ENCODE assay signal across 19 cellular contexts in the genomic region with DNA sequence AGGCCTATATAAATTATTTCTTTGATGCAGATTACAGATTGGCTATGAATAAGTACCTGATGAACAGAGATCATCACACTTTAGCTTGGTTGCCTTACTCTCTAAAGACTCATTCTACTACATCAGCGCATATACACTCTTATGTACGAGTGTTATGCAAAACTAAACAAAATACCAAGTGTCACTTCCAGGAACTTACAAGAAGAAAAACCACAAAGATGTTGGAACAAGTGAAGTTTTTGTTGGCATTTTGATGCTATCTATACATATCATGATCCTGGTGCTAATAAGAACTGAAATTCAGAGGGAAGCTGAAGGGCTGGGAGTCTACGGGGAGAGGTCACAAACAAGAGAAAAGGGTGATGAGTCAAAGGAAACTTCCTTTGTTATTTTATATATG. TPM values are rescaled to one million over a fixed set of nuclear protein-coding genes. Genes with fewer than 3 reads are reported as not detected.
DNase-seq lines count a peak whose midpoint lies in the region; ATAC-seq and TF ChIP-seq lines count a peak whose summit lies in the region.
"Had no signal": no experiment of that assay in that cellular context is flagged by ENCODE, and none has a peak within 500 bp of the region (broad histone marks: within the 10 kb centered on the region; RNA-seq: fewer than 3 reads in every experiment).

No MANE protein-coding gene starts in this region.

- 85% methylated on average over 3 of the region's 3 CpGs for WGBS in GM23248 (ENCODE audit: low coverage in 1 of 2, low lambda C conversion rate in 2 of 2, missing lambda C conversion rate in 2 of 2), 2 experiments
- 91 to 98% (median 95%) methylated on average over 3 of the region's 3 CpGs for WGBS in heart left ventricle, 4 donors
- WGBS in adrenal gland, 4 donors = 88 to 95% (median 90%) methylated on average over 3 of the region's 3 CpGs

- POLR2A ChIA-PET in activated CD4-positive, alpha-beta memory T cell treated with anti-CD3 and anti-CD28 coated beads, Interleukin-2, amount 10 ng/mL, durations not matched to agents 7 days and 5 days (lab: Charles Lee) = interaction anchor here (0.9 to 1.0 kb wide), 3 partner anchors 25 to 103 kb away, joined by 3 to 5 read pairs (median 3); a partner anchor contains a TSS

- no peak for ATAC-seq in heart left ventricle
- ATAC-seq: left cardiac atrium had no signal

- no peaks in the 10 kb centered on the region for H3K27me3 Mint-ChIP-seq in activated CD4-positive, alpha-beta memory T cell treated with anti-CD3 and anti-CD28 coated beads, Interleukin-2, amount 10 ng/mL, durations not matched to agents 7 days and 5 days
- H3K27me3 Mint-ChIP-seq: B cell had no signal

- CTCF ChIA-PET in activated CD4-positive, alpha-beta memory T cell treated with anti-CD3 and anti-CD28 coated beads, Interleukin-2, amount 10 ng/mL, durations not matched to agents 7 days and 5 days (lab: Charles Lee) = interaction anchor here (1.7 kb wide), 1 partner anchor 103 kb away, joined by 6 read pairs; a partner anchor contains a TSS

- DNase-seq in GM23248 (no peak), fibroblast of mammary gland (ENCODE audit: low read depth) (peak; percentile 38), NCI-H2081 (lab: John Stamatoyannopoulos, UW) (no peak), heart left ventricle (no peak), retina (no peak), adrenal gland (no peak)
- DNase-seq in activated CD4-positive, alpha-beta memory T cell treated with anti-CD3 and anti-CD28 coated beads, Interleukin-2, amount 10 ng/mL, durations not matched to agents 7 days and 5 days = no peak
- DNase-seq: activated T-cell treated with anti-CD3 and anti-CD28 coated beads, Interleukin-2, amount 50 U/mL, for 4 hours; DMS79 treated with DMSO at 0.1 percent for 48 hours; left cardiac atrium; MV-4-11; NCI-H2171; NK-92 treated with Interleukin-12 subunit alpha and Interleukin-12 subunit beta, amount 100 ng/mL, for 24 hours; stimulated activated CD4-positive, alpha-beta T cell treated with anti-CD3 and anti-CD28 coated beads, Interleukin-2, amount 100 ng/mL, for 48 hours had no signal

- intact Hi-C loops in heart left ventricle (cut with DNase I) = no loop called here
- intact Hi-C loops in adrenal gland (cut with DNase I) = no loop called here

- H3K9me2 ChIP-seq in GM23248 (ENCODE audit: insufficient read depth) = no peaks in the 10 kb centered on the region

- TF ChIP-seq CTCF in fibroblast of mammary gland (conservative IDR thresholded peaks at IDR 0.05; ENCODE audit: control insufficient read depth, insufficient read depth, low read depth, low read length) (no peak), heart left ventricle (IDR thresholded peaks at IDR 0.05) (no peak), adrenal gland (IDR thresholded peaks at IDR 0.05) (no peak)

- H3K27ac ChIP-seq in ACC112 (ENCODE audit: low read depth, low read length) = peak overlapping the region; percentile 67
- H3K27ac ChIP-seq in GM23248 = no peak overlapping the region
- no peak overlapping the region for H3K27ac ChIP-seq in heart left ventricle
- no peak overlapping the region for H3K27ac ChIP-seq in adrenal gland
- H3K27ac ChIP-seq: cardiac muscle cell, hepatocyte, VCaP had no signal

- peak overlapping the region; percentile 1 for H3K4me3 Mint-ChIP-seq in activated CD4-positive, alpha-beta memory T cell treated with anti-CD3 and anti-CD28 coated beads, Interleukin-2, amount 10 ng/mL, durations not matched to agents 7 days and 5 days
- H3K4me3 Mint-ChIP-seq: activated T-cell treated with anti-CD3 and anti-CD28 coated beads, Interleukin-2, amount 50 U/mL, for 4 hours; B cell had no signal

- TF ChIP-seq POLR2A in heart left ventricle (IDR thresholded peaks at IDR 0.05) (no peak), adrenal gland (IDR thresholded peaks at IDR 0.05) (no peak)

- H3K27ac Mint-ChIP-seq in activated CD4-positive, alpha-beta memory T cell treated with anti-CD3 and anti-CD28 coated beads, Interleukin-2, amount 10 ng/mL, durations not matched to agents 7 days and 5 days = peak overlapping the region; percentile 64
- H3K27ac Mint-ChIP-seq: B cell had no signal

- H3K27me3 ChIP-seq in ACC112 (ENCODE audit: insufficient read depth, low read length) = no peaks in the 10 kb centered on the region
- H3K27me3 ChIP-seq in GM23248 (replicated peaks; ENCODE audit: insufficient read depth) = no peaks in the 10 kb centered on the region
- no peaks in the 10 kb centered on the region for H3K27me3 ChIP-seq in heart left ventricle
- no peaks in the 10 kb centered on the region for H3K27me3 ChIP-seq in adrenal gland
- H3K27me3 ChIP-seq: cardiac muscle cell, hepatocyte had no signal

- H3F3A ChIP-seq in GM23248 (ENCODE audit: insufficient read depth) = peaks cover 72% of the 10 kb centered on the region

- H3K36me3 ChIP-seq in ACC112 (ENCODE audit: insufficient read depth, low read length) (peaks cover 16% of the 10 kb centered on the region; the same call in 1 of the 2 replicates), GM23248 (ENCODE audit: low read depth) (peaks cover 52% of the 10 kb centered on the region), heart left ventricle (peaks cover 0 to 27% (median 4%) of the 10 kb centered on the region in 9 donors), adrenal gland (replicated peaks in 1 of 2) (no peaks in the 10 kb centered on the region)
- H3K36me3 ChIP-seq: cardiac muscle cell had no signal

- H2AFZ ChIP-seq in ACC112 (ENCODE audit: low read length, unreplicated experiment) = no peak overlapping the region
- no peak overlapping the region for H2AFZ ChIP-seq in GM23248
- H2AFZ ChIP-seq: hepatocyte had no signal

- H3K79me2 ChIP-seq in ACC112 (ENCODE audit: control insufficient read depth, insufficient read depth, low read length, unreplicated experiment) = peaks cover 86% of the 10 kb centered on the region
- H3K79me2 ChIP-seq in GM23248 (ENCODE audit: insufficient read depth) = peaks cover 100% of the 10 kb centered on the region

- peak overlapping the region; percentile 55 for H3K4me3 ChIP-seq in ACC112 (ENCODE audit: low read depth, low read length)
- peak overlapping the region; percentile 49 for H3K4me3 ChIP-seq in GM23248
- H3K4me3 ChIP-seq in fibroblast of mammary gland (ENCODE audit: control insufficient read depth, low read depth, low read length) = no peak overlapping the region
- H3K4me3 ChIP-seq in heart left ventricle = no peak overlapping the region
- H3K4me3 ChIP-seq in adrenal gland = no peak overlapping the region
- H3K4me3 ChIP-seq: cardiac muscle cell, hepatocyte had no signal

- in situ Hi-C loops in GM23248 (cut with MboI) = no loop called here

- H3K9me3 Mint-ChIP-seq in activated CD4-positive, alpha-beta memory T cell treated with anti-CD3 and anti-CD28 coated beads, Interleukin-2, amount 10 ng/mL, durations not matched to agents 7 days and 5 days = no peaks in the 10 kb centered on the region
- H3K9me3 Mint-ChIP-seq: activated T-cell treated with anti-CD3 and anti-CD28 coated beads, Interleukin-2, amount 50 U/mL, for 4 hours had no signal

- peaks cover 63% of the 10 kb centered on the region for H3K4me1 ChIP-seq in ACC112 (ENCODE audit: control insufficient read depth, insufficient read depth, low read length, unreplicated experiment)
- H3K4me1 ChIP-seq in GM23248 (ENCODE audit: insufficient read depth) = peaks cover 68% of the 10 kb centered on the region
- H3K4me1 ChIP-seq in heart left ventricle = peaks cover 0 to 39% (median 18%) of the 10 kb centered on the region in 12 donors
- H3K4me1 ChIP-seq in adrenal gland (replicated peaks in 1 of 2) = peaks cover 10 to 37% of the 10 kb centered on the region in 2 donors

- no peak overlapping the region for H3K9ac ChIP-seq in GM23248

- H3K9me3 ChIP-seq in GM23248 (ENCODE audit: low read depth) = no peaks in the 10 kb centered on the region
- H3K9me3 ChIP-seq in heart left ventricle = no peaks in the 10 kb centered on the region
- H3K9me3 ChIP-seq in adrenal gland (replicated peaks in 1 of 3) = no peaks in the 10 kb centered on the region

- 0 out of 2 replicates have a peak, but pooled peaks cover 5% of the 10 kb centered on the region for H4K20me1 ChIP-seq in GM23248 (ENCODE audit: insufficient read depth)

- H3K4me1 Mint-ChIP-seq in activated CD4-positive, alpha-beta memory T cell treated with anti-CD3 and anti-CD28 coated beads, Interleukin-2, amount 10 ng/mL, durations not matched to agents 7 days and 5 days = peaks cover 69% of the 10 kb centered on the region

- H3K4me2 ChIP-seq in GM23248 (ENCODE audit: unreplicated experiment) = peak overlapping the region; percentile 74
- H3K4me2 ChIP-seq: hepatocyte had no signal

- peaks cover 37% of the 10 kb centered on the region for H3K36me3 Mint-ChIP-seq in activated CD4-positive, alpha-beta memory T cell treated with anti-CD3 and anti-CD28 coated beads, Interleukin-2, amount 10 ng/mL, durations not matched to agents 7 days and 5 days (ENCODE audit: low read depth)

RNA-seq across cellular contexts. Expression of a gene that starts 47.9 kb away (rescaled TPM):
- 52.4 and 60.7 TPM in 2 replicates for total RNA-seq in GM23248 (2014; rRNA removed; shearing (Covaris generic))
- polyA plus RNA-seq in GM23248 (2016; fragmentation: Nextera tagmentation; extraction: Ambion mirVana) (88.7 and 99.2 TPM in 2 replicates), heart left ventricle (10 to 100 TPM; 12.6 to 21.6 TPM), adrenal gland (100 to 1,000 TPM in 1 of 3 donors, 10 to 100 TPM in 2; 35.8 to 110 (median 98.8) TPM)
- 10 to 100 TPM; 48.4 to 56.3 TPM for total RNA-seq in activated CD4-positive, alpha-beta memory T cell treated with anti-CD3 and anti-CD28 coated beads, Interleukin-2, amount 10 ng/mL, durations not matched to agents 7 days and 5 days
- total RNA-seq in heart left ventricle (10 to 100 TPM in 4 of 9 donors, 1 to 10 TPM in 5; 6.8 to 28.4 (median 9.3) TPM), adrenal gland (10 to 100 TPM; 19.4 to 39.5 (median 35.5) TPM)

Comparison
In these comparisons a context has a peak if more than half of its experiments do, and no peak if none do; other contexts are left out.
1. H3K4me3 ChIP-seq: peak in ACC112 (single experiment) and GM23248 (single experiment); none in fibroblast of mammary gland (single experiment), heart left ventricle (0 of 12) and adrenal gland (0 of 4).